ENCODE assay signal across 1 cellular context in the genomic region with DNA sequence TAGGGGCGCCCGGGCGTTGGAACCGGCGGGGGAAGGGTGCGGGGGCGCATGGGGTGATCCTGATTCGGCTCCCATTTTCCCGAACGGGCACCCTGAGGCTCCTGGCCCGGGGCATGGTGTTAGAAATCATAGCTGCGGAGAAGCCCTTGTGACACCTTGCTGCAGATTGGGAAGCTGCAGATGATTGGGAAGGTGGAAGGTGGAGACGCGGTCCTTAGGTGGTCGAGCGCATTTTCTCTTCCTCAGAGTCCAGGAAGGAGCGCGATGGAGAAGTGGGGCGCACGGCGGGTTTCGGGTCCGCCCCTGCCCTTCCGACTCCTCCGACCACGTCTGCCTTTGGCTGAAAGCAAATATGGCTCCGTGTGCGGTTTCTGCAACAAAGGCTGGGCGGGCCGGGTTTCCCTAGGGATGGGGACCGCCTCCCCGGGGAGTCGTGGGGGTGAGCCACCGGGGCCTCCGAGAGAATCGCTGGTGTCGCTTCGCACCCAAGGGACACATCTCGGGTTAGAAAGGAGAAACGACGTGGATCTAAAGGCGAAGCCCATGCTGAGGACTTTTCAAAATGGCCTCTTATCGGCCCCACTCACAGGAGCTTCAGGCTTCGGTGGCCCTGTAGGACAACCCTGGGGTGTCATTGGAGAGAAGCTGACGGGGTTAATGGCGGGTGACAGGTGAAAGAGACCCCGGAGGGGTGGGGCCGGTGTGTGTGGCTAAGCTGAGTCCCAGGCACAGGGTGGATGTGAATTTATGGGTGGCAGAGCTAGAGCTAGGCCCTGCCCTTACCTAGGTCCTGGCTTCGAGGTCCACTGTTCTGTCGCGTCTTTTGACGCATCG.
TF ChIP-seq lines count a peak whose summit lies in the region.

No MANE protein-coding gene starts in this region.

TF ChIP-seq in GM12878, 131 proteins besides CTCF, POLR2A, EP300 and RAD21 (continues in another document):
- TF ChIP-seq RBBP5 (conservative IDR thresholded peaks at IDR 0.05) (no peak), SIN3A (IDR thresholded peaks at IDR 0.05; ENCODE audit: low read depth, low read length) (no peak; the same call in 1 of the 2 replicates), POLR2AphosphoS2 (IDR thresholded peaks at IDR 0.05; ENCODE audit: low read depth, low read length) (no peak), DPF2 (IDR thresholded peaks at IDR 0.05) (0 out of 2 replicates have a peak, but pooled peaks have one; percentile 19), TARDBP (IDR thresholded peaks at IDR 0.05; ENCODE audit: borderline replicate concordance) (no peak; the same call in none of the 2 replicates), ZSCAN29 (IDR thresholded peaks at IDR 0.05) (no peak), MTA2 (IDR thresholded peaks at IDR 0.05; ENCODE audit: low read depth) (0 out of 2 replicates have a peak, but pooled peaks have one; percentile 61), ZNF217 (IDR thresholded peaks at IDR 0.05) (no peak), PBX3 (IDR thresholded peaks at IDR 0.05; ENCODE audit: insufficient replicate concordance, low read depth, low read length) (no peak), TAF1 (IDR thresholded peaks at IDR 0.05; ENCODE audit: borderline replicate concordance, low read depth, low read length) (peak; percentile 43; the same call in 1 of the 2 replicates), MEF2B (IDR thresholded peaks at IDR 0.05; ENCODE audit: partially characterized antibody, poor library complexity, severe bottlenecking) (peak; percentile 99), RCOR1 (conservative IDR thresholded peaks at IDR 0.05; ENCODE audit: low read depth, low read length) (peak; percentile 77; the same call in 1 of the 2 replicates), SRF (IDR thresholded peaks at IDR 0.05; ENCODE audit: low read depth in 2 of 2, low read length in 2 of 2) (no peak), BCL11A (IDR thresholded peaks at IDR 0.05; ENCODE audit: low read depth, low read length) (no peak), POU2F2 (IDR thresholded peaks at IDR 0.05; ENCODE audit: borderline replicate concordance, low read depth, low read length) (0 out of 3 replicates have a peak, but pooled peaks have one; percentile 14), SMC3 (IDR thresholded peaks at IDR 0.05; ENCODE audit: borderline replicate concordance, low read length) (no peak), ZBTB33 (IDR thresholded peaks at IDR 0.05) (no peak), ZNF384 (IDR thresholded peaks at IDR 0.05; ENCODE audit: borderline replicate concordance, low read depth, low read length) (no peak), RAD51 (IDR thresholded peaks at IDR 0.05) (no peak), YBX1 (IDR thresholded peaks at IDR 0.05) (no peak), NBN (IDR thresholded peaks at IDR 0.05) (peak; percentile 63; the same call in 1 of the 2 replicates), SUZ12 (IDR thresholded peaks at IDR 0.05; ENCODE audit: unreplicated experiment) (no peak), LARP7 (IDR thresholded peaks at IDR 0.05) (no peak), CREB1 (IDR thresholded peaks at IDR 0.05; ENCODE audit: low read depth) (0 out of 2 replicates have a peak, but pooled peaks have one; percentile 14), CEBPZ (IDR thresholded peaks at IDR 0.05; ENCODE audit: low read depth, low read length) (no peak), REST (IDR thresholded peaks at IDR 0.05; ENCODE audit: low read depth, low read length) (no peak), ATF3 (IDR thresholded peaks at IDR 0.05; ENCODE audit: borderline replicate concordance, extremely low read depth, low read depth, low read length) (no peak), ZNF274 (IDR thresholded peaks at IDR 0.05; ENCODE audit: insufficient read depth, insufficient read length) (no peak), SMAD1 (IDR thresholded peaks at IDR 0.05; ENCODE audit: low read depth, partially characterized antibody) (no peak), EGR1 (IDR thresholded peaks at IDR 0.05; ENCODE audit: borderline replicate concordance in 1 of 2, low read depth in 2 of 2, low read length in 2 of 2) (0 out of 3 replicates have a peak, but pooled peaks of 1 of the 2 experiments have one; percentile 1), POLR2AphosphoS5 (IDR thresholded peaks at IDR 0.05; ENCODE audit: low read length) (no peak), HDGF (IDR thresholded peaks at IDR 0.05) (0 out of 2 replicates have a peak, but pooled peaks have one; percentile 31), CBX5 (IDR thresholded peaks at IDR 0.05; ENCODE audit: low read depth) (no peak), BHLHE40 (IDR thresholded peaks at IDR 0.05; ENCODE audit: borderline replicate concordance in 1 of 2, low read depth in 2 of 2, low read length in 1 of 2) (peak in 1 of 2 experiments; percentile 62; a peak in 1 of 4 replicates), MAX (IDR thresholded peaks at IDR 0.05; ENCODE audit: low read depth, low read length) (no peak), IKZF2 (IDR thresholded peaks at IDR 0.05) (peak; percentile 89 to 92), TCF12 (IDR thresholded peaks at IDR 0.05; ENCODE audit: low read depth, low read length) (peak; percentile 62; the same call in 1 of the 2 replicates), ELK1 (IDR thresholded peaks at IDR 0.05; ENCODE audit: low read depth, low read length) (no peak), MEF2A (IDR thresholded peaks at IDR 0.05; ENCODE audit: insufficient read depth, low read depth, low read length) (no peak), SMAD5 (IDR thresholded peaks at IDR 0.05; ENCODE audit: low read depth) (no peak)
- TF ChIP-seq, protein P1, sequence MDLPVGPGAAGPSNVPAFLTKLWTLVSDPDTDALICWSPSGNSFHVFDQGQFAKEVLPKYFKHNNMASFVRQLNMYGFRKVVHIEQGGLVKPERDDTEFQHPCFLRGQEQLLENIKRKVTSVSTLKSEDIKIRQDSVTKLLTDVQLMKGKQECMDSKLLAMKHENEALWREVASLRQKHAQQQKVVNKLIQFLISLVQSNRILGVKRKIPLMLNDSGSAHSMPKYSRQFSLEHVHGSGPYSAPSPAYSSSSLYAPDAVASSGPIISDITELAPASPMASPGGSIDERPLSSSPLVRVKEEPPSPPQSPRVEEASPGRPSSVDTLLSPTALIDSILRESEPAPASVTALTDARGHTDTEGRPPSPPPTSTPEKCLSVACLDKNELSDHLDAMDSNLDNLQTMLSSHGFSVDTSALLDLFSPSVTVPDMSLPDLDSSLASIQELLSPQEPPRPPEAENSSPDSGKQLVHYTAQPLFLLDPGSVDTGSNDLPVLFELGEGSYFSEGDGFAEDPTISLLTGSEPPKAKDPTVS (IDR thresholded peaks at IDR 0.05; ENCODE audit: low read depth, low read length): no peak
- TF ChIP-seq, protein P2, sequence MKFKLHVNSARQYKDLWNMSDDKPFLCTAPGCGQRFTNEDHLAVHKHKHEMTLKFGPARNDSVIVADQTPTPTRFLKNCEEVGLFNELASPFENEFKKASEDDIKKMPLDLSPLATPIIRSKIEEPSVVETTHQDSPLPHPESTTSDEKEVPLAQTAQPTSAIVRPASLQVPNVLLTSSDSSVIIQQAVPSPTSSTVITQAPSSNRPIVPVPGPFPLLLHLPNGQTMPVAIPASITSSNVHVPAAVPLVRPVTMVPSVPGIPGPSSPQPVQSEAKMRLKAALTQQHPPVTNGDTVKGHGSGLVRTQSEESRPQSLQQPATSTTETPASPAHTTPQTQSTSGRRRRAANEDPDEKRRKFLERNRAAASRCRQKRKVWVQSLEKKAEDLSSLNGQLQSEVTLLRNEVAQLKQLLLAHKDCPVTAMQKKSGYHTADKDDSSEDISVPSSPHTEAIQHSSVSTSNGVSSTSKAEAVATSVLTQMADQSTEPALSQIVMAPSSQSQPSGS (IDR thresholded peaks at IDR 0.05; ENCODE audit: low read length): no peak
